7 cellular contexts compared by ENCODE assay signal in the genomic region with DNA sequence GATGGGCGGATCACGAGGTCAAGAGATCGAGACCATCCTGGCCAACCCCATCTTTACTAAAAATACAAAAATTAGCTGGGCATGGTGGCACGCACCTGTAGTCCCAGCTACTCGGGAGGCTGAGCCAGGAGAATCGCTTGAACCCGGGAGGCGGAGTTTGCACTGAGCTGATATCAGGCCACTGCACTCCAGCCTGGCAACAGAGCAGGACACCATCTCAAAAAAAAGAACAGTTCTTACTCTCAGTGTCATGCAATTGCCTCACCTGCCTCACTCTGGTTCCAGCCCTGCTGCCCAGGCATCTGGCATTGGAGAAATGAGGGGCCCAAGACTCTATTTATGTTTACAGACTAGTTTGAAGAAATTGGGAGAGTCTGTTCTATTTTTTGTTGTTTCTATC. TPM values are rescaled to one million over a fixed set of nuclear protein-coding genes. Genes with fewer than 3 reads are reported as not detected.
DNase-seq lines count a peak whose midpoint lies in the region; ATAC-seq, FAIRE-seq and TF ChIP-seq lines count a peak whose summit lies in the region.
"Not testable (repeated sequence)": the region's sequence is repeated elsewhere in the genome, so short reads cannot be mapped to it uniquely, and the experiment has no call there.

No MANE protein-coding gene starts in this region.

- peak overlapping the region; percentile 82 for H3K27ac Mint-ChIP-seq in T-helper 1 cell treated with Interleukin-12 subunit alpha and Interleukin-12 subunit beta and Interleukin-4 antibody, amounts not matched to agents 30 μg/mL and 1 μg/mL, for 36 hours
- H3K27ac Mint-ChIP-seq in activated CD4-positive, alpha-beta T cell treated with anti-CD3 and anti-CD28 coated beads, Interleukin-2, amount 10 ng/mL, durations not matched to agents 7 days and 5 days = peak overlapping the region; percentile 92
- not testable (repeated sequence) for H3K27ac Mint-ChIP-seq in activated T-cell treated with anti-CD3 and anti-CD28 coated beads, Interleukin-2, amount 50 U/mL, for 24 hours
- H3K27ac Mint-ChIP-seq in activated naive CD4-positive, alpha-beta T cell treated with anti-CD3 and anti-CD28 coated beads, Interleukin-2, amount 50 U/mL, for 24 hours = peak overlapping the region; percentile 41

- TF ChIP-seq CTCF in kidney (IDR thresholded peaks at IDR 0.05; ENCODE audit: borderline replicate concordance, extremely low read depth, insufficient read depth); psoas muscle (IDR thresholded peaks at IDR 0.05): not testable (repeated sequence)

- not testable (repeated sequence) for DNase-seq in activated CD4-positive, alpha-beta T cell treated with anti-CD3 and anti-CD28 coated beads, Interleukin-2, amount 10 ng/mL, durations not matched to agents 7 days and 5 days
- peak; percentile 24 for DNase-seq in activated T-cell treated with anti-CD3 and anti-CD28 coated beads, Interleukin-2, amount 50 U/mL, for 24 hours
- peak; percentile 22 for DNase-seq in kidney
- DNase-seq in psoas muscle = peak in 1 of 2 donors; percentile 27

- POLR2A ChIA-PET in activated CD4-positive, alpha-beta T cell treated with anti-CD3 and anti-CD28 coated beads, Interleukin-2, amount 10 ng/mL, durations not matched to agents 7 days and 5 days (lab: Charles Lee) = interaction anchor here (2.1 kb wide), 1 partner anchor 20 kb away, joined by 27 read pairs; a partner anchor contains a TSS

- peaks cover 37 to 43% (median 41%) of the 10 kb centered on the region in 11 experiments for H3K27me3 ChIP-seq in BLaER1 treated with 17β-estradiol and CSF1 and Interleukin-3, amounts not matched to agents 10 nM and 100 nM
- H3K27me3 ChIP-seq in psoas muscle (ENCODE audit: insufficient read depth in 3 of 3, low read length in 2 of 3) = not testable (repeated sequence)

- intact Hi-C loops in kidney (cut with DNase I) = not testable (repeated sequence)
- intact Hi-C loops in psoas muscle (cut with DNase I) = loop anchor here in 1 of 2 donors (5.0 kb wide), 1 partner anchor 47 kb away; no protein-coding TSS in a partner anchor

- ATAC-seq in psoas muscle = not testable (repeated sequence)

- peaks cover 65% of the 10 kb centered on the region for H3K4me1 Mint-ChIP-seq in T-helper 1 cell treated with Interleukin-12 subunit alpha and Interleukin-12 subunit beta and Interleukin-4 antibody, amounts not matched to agents 30 μg/mL and 1 μg/mL, for 36 hours (ENCODE audit: low read depth)
- peaks cover 79% of the 10 kb centered on the region for H3K4me1 Mint-ChIP-seq in activated CD4-positive, alpha-beta T cell treated with anti-CD3 and anti-CD28 coated beads, Interleukin-2, amount 10 ng/mL, durations not matched to agents 7 days and 5 days
- H3K4me1 Mint-ChIP-seq in activated T-cell treated with anti-CD3 and anti-CD28 coated beads, Interleukin-2, amount 50 U/mL, for 24 hours (ENCODE audit: low read depth) = peaks cover 65% of the 10 kb centered on the region
- peaks cover 69% of the 10 kb centered on the region for H3K4me1 Mint-ChIP-seq in activated naive CD4-positive, alpha-beta T cell treated with anti-CD3 and anti-CD28 coated beads, Interleukin-2, amount 50 U/mL, for 24 hours

- H4K20me1 ChIP-seq in BLaER1 treated with 17β-estradiol and CSF1 and Interleukin-3, amounts not matched to agents 10 nM and 100 nM = not testable (repeated sequence)

- H3K9me3 Mint-ChIP-seq in T-helper 1 cell treated with Interleukin-12 subunit alpha and Interleukin-12 subunit beta and Interleukin-4 antibody, amounts not matched to agents 30 μg/mL and 1 μg/mL, for 36 hours; activated CD4-positive, alpha-beta T cell treated with anti-CD3 and anti-CD28 coated beads, Interleukin-2, amount 10 ng/mL, durations not matched to agents 7 days and 5 days; activated T-cell treated with anti-CD3 and anti-CD28 coated beads, Interleukin-2, amount 50 U/mL, for 24 hours; activated naive CD4-positive, alpha-beta T cell treated with anti-CD3 and anti-CD28 coated beads, Interleukin-2, amount 50 U/mL, for 24 hours: not testable (repeated sequence)

- FAIRE-seq in kidney (lab: Jason Lieb, UNC) = not testable (repeated sequence)

- CTCF ChIA-PET in activated CD4-positive, alpha-beta T cell treated with anti-CD3 and anti-CD28 coated beads, Interleukin-2, amount 10 ng/mL, durations not matched to agents 7 days and 5 days (lab: Charles Lee) = interaction anchor here (0.6 to 5.2 kb wide), 6 partner anchors 9 to 448 kb away, joined by 3 to 40 read pairs (median 4); a partner anchor contains a TSS

- 91 to 94% (median 94%) methylated on average over 8 of the region's 8 CpGs for WGBS in psoas muscle, 3 donors

- not testable (repeated sequence) for H3K27me3 Mint-ChIP-seq in T-helper 1 cell treated with Interleukin-12 subunit alpha and Interleukin-12 subunit beta and Interleukin-4 antibody, amounts not matched to agents 30 μg/mL and 1 μg/mL, for 36 hours (ENCODE audit: low read depth); activated CD4-positive, alpha-beta T cell treated with anti-CD3 and anti-CD28 coated beads, Interleukin-2, amount 10 ng/mL, durations not matched to agents 7 days and 5 days; activated T-cell treated with anti-CD3 and anti-CD28 coated beads, Interleukin-2, amount 50 U/mL, for 24 hours; activated naive CD4-positive, alpha-beta T cell treated with anti-CD3 and anti-CD28 coated beads, Interleukin-2, amount 50 U/mL, for 24 hours

- peak overlapping the region; percentile 45 to 80 (median 66); a peak in 21 of 22 replicates for H3K4me2 ChIP-seq in BLaER1 treated with 17β-estradiol and CSF1 and Interleukin-3, amounts not matched to agents 10 nM and 100 nM

- not testable (repeated sequence) for H3K36me3 ChIP-seq in BLaER1 treated with 17β-estradiol and CSF1 and Interleukin-3, amounts not matched to agents 10 nM and 100 nM; kidney (ENCODE audit: control insufficient read depth in 1 of 2, insufficient read depth in 2 of 2, low read length in 2 of 2); psoas muscle (ENCODE audit: insufficient read depth in 1 of 2, low read depth in 1 of 2)

- H3K4me3 ChIP-seq in BLaER1 treated with 17β-estradiol and CSF1 and Interleukin-3, amounts not matched to agents 10 nM and 100 nM; kidney (ENCODE audit: low read length in 2 of 2); psoas muscle: not testable (repeated sequence)

- not testable (repeated sequence) for H3K36me3 Mint-ChIP-seq in T-helper 1 cell treated with Interleukin-12 subunit alpha and Interleukin-12 subunit beta and Interleukin-4 antibody, amounts not matched to agents 30 μg/mL and 1 μg/mL, for 36 hours (ENCODE audit: low read depth); activated CD4-positive, alpha-beta T cell treated with anti-CD3 and anti-CD28 coated beads, Interleukin-2, amount 10 ng/mL, durations not matched to agents 7 days and 5 days (ENCODE audit: low read depth); activated T-cell treated with anti-CD3 and anti-CD28 coated beads, Interleukin-2, amount 50 U/mL, for 24 hours (ENCODE audit: low read depth); activated naive CD4-positive, alpha-beta T cell treated with anti-CD3 and anti-CD28 coated beads, Interleukin-2, amount 50 U/mL, for 24 hours

- peak overlapping the region in 3 of 11 experiments; percentile 6 to 76 (median 30); a peak in 2 of 22 replicates for H3K27ac ChIP-seq in BLaER1 treated with 17β-estradiol and CSF1 and Interleukin-3, amounts not matched to agents 10 nM and 100 nM
- not testable (repeated sequence) for H3K27ac ChIP-seq in kidney (ENCODE audit: low read depth in 2 of 2, low read length in 2 of 2)
- peak overlapping the region; percentile 47 for H3K27ac ChIP-seq in psoas muscle

- H3K9me3 ChIP-seq in BLaER1 treated with 17β-estradiol and CSF1 and Interleukin-3, amounts not matched to agents 10 nM and 100 nM (replicated peaks in 1 of 11); kidney (ENCODE audit: control insufficient read depth in 1 of 2, low read length in 2 of 2); psoas muscle: not testable (repeated sequence)

- peak overlapping the region; percentile 31 for H3K4me3 Mint-ChIP-seq in T-helper 1 cell treated with Interleukin-12 subunit alpha and Interleukin-12 subunit beta and Interleukin-4 antibody, amounts not matched to agents 30 μg/mL and 1 μg/mL, for 36 hours
- not testable (repeated sequence) for H3K4me3 Mint-ChIP-seq in activated CD4-positive, alpha-beta T cell treated with anti-CD3 and anti-CD28 coated beads, Interleukin-2, amount 10 ng/mL, durations not matched to agents 7 days and 5 days; activated T-cell treated with anti-CD3 and anti-CD28 coated beads, Interleukin-2, amount 50 U/mL, for 24 hours; activated naive CD4-positive, alpha-beta T cell treated with anti-CD3 and anti-CD28 coated beads, Interleukin-2, amount 50 U/mL, for 24 hours

- peaks cover 47 to 65% (median 59%) of the 10 kb centered on the region in 10 experiments for H3K4me1 ChIP-seq in BLaER1 treated with 17β-estradiol and CSF1 and Interleukin-3, amounts not matched to agents 10 nM and 100 nM
- not testable (repeated sequence) for H3K4me1 ChIP-seq in kidney (ENCODE audit: control insufficient read depth in 1 of 2, insufficient read depth in 1 of 2, low read depth in 1 of 2, low read length in 2 of 2)
- H3K4me1 ChIP-seq in psoas muscle = peaks cover 68% of the 10 kb centered on the region

- H3K9ac ChIP-seq in BLaER1 treated with 17β-estradiol and CSF1 and Interleukin-3, amounts not matched to agents 10 nM and 100 nM; kidney (ENCODE audit: low read length in 2 of 2): not testable (repeated sequence)

RNA-seq across cellular contexts. Expression of a gene that starts 4.4 kb away (rescaled TPM):
- total RNA-seq in activated CD4-positive, alpha-beta T cell treated with anti-CD3 and anti-CD28 coated beads, Interleukin-2, amount 10 ng/mL, durations not matched to agents 7 days and 5 days = 100 to 1,000 TPM; 121 to 129 TPM
- total RNA-seq in kidney (4.8 TPM), psoas muscle (10 to 100 TPM; 35.0 to 76.5 (median 60.0) TPM)
- polyA plus RNA-seq in kidney (ENCODE audit: insufficient read depth, low read depth, low replicate concordance) (12.4 TPM), psoas muscle (10 to 100 TPM; 14.9 to 90.1 (median 73.9) TPM)

RNA-seq across cellular contexts. Expression of a gene that starts 20.4 kb away (rescaled TPM):
- total RNA-seq in activated CD4-positive, alpha-beta T cell treated with anti-CD3 and anti-CD28 coated beads, Interleukin-2, amount 10 ng/mL, durations not matched to agents 7 days and 5 days = 100 to 1,000 TPM; 319 to 399 TPM
- total RNA-seq in kidney = 54.3 TPM
- 59.1 TPM for polyA plus RNA-seq in kidney (ENCODE audit: insufficient read depth, low read depth, low replicate concordance)
- 100 to 1,000 TPM in 3 of 4 donors, 10 to 100 TPM in 1; 55.2 to 414 (median 183) TPM for total RNA-seq in psoas muscle
- 100 to 1,000 TPM in 2 of 3 donors, 10 to 100 TPM in 1; 68.2 to 145 (median 120) TPM for polyA plus RNA-seq in psoas muscle
